22 cellular contexts compared by ENCODE assay signal in genomic region chr6:43814865-43815264, GRCh38.
"Had no signal": no experiment of that assay in that cellular context is flagged by ENCODE, and none has a peak within 500 bp of the region (broad histone marks: within the 10 kb centered on the region; RNA-seq: fewer than 3 reads in every experiment).

No MANE protein-coding gene starts in this region.

- H3K27ac ChIP-seq: pancreas, psoas muscle, right atrium auricular region, tibial artery, uterus had no signal

- ATAC-seq: activated CD4-positive, alpha-beta T cell treated with anti-CD3 and anti-CD28 coated beads for 36 hours; activated T-cell treated with anti-CD3 and anti-CD28 coated beads, Interleukin-2, amount 50 U/mL, for 4 hours; pancreas; psoas muscle had no signal

- H3K36me3 ChIP-seq: left lung, pancreas, right atrium auricular region, tibial artery, uterus had no signal

- H3K27me3 ChIP-seq: left lung, pancreas, right atrium auricular region, uterus had no signal

- H3K4me1 ChIP-seq: right atrium auricular region, tibial artery, uterus had no signal

- H3K9me3 ChIP-seq: left lung, pancreas, psoas muscle, right atrium auricular region, tibial artery, uterus had no signal

- H3K4me3 ChIP-seq: left lung, lung, pancreas, psoas muscle, right atrium auricular region, tibial artery, uterus had no signal

- DNase-seq: activated B cell treated with CpG ODN at 0.5 μM for 24 hours; activated CD4-positive, alpha-beta T cell treated with anti-CD3 and anti-CD28 coated beads for 36 hours; activated CD4-positive, alpha-beta T cell treated with anti-CD3 and anti-CD28 coated beads, Interleukin-2, amount 50 U/mL, for 48 hours; activated CD8-positive, alpha-beta memory T cell treated with anti-CD3 and anti-CD28 coated beads, Interleukin-2, amount 50 U/mL, for 48 hours; activated naive CD4-positive, alpha-beta T cell; activated naive CD8-positive, alpha-beta T cell treated with anti-CD3 and anti-CD28 coated beads for 36 hours; activated T-cell treated with anti-CD3 and anti-CD28 coated beads, Interleukin-2, amount 50 U/mL, for 4 hours; amygdala; effector CD4-positive, alpha-beta T cell; erythroblast; foreskin melanocyte; immature natural killer cell; left lung; pancreas; psoas muscle; stimulated activated CD4-positive, alpha-beta T cell treated with anti-CD3 and anti-CD28 coated beads, Interleukin-4, amount 100 ng/mL, for 4 hours; substantia nigra; T-helper 9 cell; tibial artery; uterus had no signal
